ENCODE assay signal across 8 cellular contexts in the genomic region with DNA sequence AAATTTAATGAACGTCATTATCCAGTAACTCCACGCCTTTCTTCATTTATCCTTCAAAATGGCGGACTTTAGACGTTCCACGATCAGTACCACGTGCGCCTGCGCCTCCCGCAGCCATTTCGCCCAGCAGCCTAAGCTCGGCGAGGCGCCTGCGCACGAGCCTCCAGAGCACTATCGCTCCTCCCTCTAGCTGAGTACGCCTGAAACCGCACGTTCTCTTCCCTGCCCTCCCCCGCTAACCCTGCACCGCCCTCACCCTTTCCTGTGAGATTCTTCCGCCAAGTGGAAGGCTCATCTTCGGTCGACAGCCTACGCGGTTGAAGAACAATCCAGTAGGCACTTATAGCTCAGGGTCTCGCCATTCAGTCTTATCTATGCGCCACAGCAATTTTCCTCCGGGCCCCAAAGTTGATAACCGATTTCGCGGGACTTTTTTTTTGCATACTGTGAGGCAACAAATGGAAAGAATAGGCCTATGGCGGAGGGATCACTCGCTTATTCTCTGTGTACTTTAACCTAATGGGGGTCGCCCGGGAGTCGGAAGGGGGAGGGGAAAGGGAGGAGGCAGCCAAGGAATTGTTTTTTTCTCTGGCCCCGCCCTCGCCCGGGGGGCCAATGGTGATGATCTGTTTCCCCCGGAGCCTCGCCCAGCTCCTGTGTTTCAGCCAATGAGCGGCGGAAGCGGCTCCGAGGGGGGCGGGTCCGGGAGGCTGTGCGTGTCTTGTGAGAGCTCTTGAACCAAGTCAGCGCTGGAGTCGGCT. TPM values are rescaled to one million over a fixed set of nuclear protein-coding genes. Genes with fewer than 3 reads are reported as not detected.
DNase-seq lines count a peak whose midpoint lies in the region; ATAC-seq and TF ChIP-seq lines count a peak whose summit lies in the region.

Gene KDM3A, plus strand, starts transcription at position 741 of the 761 bp plus-strand sequence. CDS start 677 bp downstream, outside the sequence.

- peak within 1 kb of the TSS; percentile 99 for H3K27ac Mint-ChIP-seq in activated CD4-positive, alpha-beta T cell treated with anti-CD3 and anti-CD28 coated beads for 36 hours
- H3K27ac Mint-ChIP-seq in chondrocyte (ENCODE audit: unreplicated experiment), result peak within 1 kb of the TSS; percentile 100

- CTCF ChIA-PET in activated CD4-positive, alpha-beta T cell treated with anti-CD3 and anti-CD28 coated beads for 36 hours (lab: Charles Lee), result interaction anchor here (1.5 to 1.9 kb wide), 3 partner anchors 10 to 220 kb away, joined by 3 to 7 read pairs (median 5); no protein-coding TSS in a partner anchor

- H3K9me3 Mint-ChIP-seq in activated CD4-positive, alpha-beta T cell treated with anti-CD3 and anti-CD28 coated beads for 36 hours (ENCODE audit: low read depth), result peaks cover 18% of the 10 kb centered on the region
- peaks cover 21% of the 10 kb centered on the region for H3K9me3 Mint-ChIP-seq in chondrocyte (ENCODE audit: low read depth)

- peak within 1 kb of the TSS; percentile 90 for H3K4me3 Mint-ChIP-seq in activated CD4-positive, alpha-beta T cell treated with anti-CD3 and anti-CD28 coated beads for 36 hours
- H3K4me3 Mint-ChIP-seq in chondrocyte (ENCODE audit: unreplicated experiment), result peak within 1 kb of the TSS; percentile 91

- intact Hi-C loops in activated CD4-positive, alpha-beta T cell treated with anti-CD3 and anti-CD28 coated beads for 36 hours (cut with DNase I, micrococcal nuclease), result loop anchor here (1.0 to 10.0 kb wide), 11 partner anchors 122 to 1114 kb away; partner anchors contain the start of genes IMMT (in 2 of the 2), PTCD3 (in 2 of the 2), RNF103 (in 2 of the 2) and C2orf68 (in 1 of the 2)

- POLR2A ChIA-PET in activated CD4-positive, alpha-beta T cell treated with anti-CD3 and anti-CD28 coated beads for 36 hours (lab: Charles Lee), result interaction anchor here (0.6 to 1.9 kb wide), 11 partner anchors 8 to 1114 kb away, joined by 3 to 16 read pairs (median 4); partner anchors contain the start of gene RNF103

- H3K4me1 Mint-ChIP-seq in activated CD4-positive, alpha-beta T cell treated with anti-CD3 and anti-CD28 coated beads for 36 hours, result peaks cover 37% of the 10 kb centered on the region
- H3K4me1 Mint-ChIP-seq in chondrocyte (ENCODE audit: low read depth), result peaks cover 41% of the 10 kb centered on the region

- ATAC-seq in GM19324 (IDR thresholded peaks at IDR 0.05; ENCODE audit: low FRiP score, unreplicated experiment) (peak; percentile 87), HG03460 (IDR thresholded peaks at IDR 0.05; ENCODE audit: unreplicated experiment) (peak; percentile 78)
- ATAC-seq in activated CD4-positive, alpha-beta T cell treated with anti-CD3 and anti-CD28 coated beads for 36 hours, result peak; percentile 88

- H3K36me3 Mint-ChIP-seq in activated CD4-positive, alpha-beta T cell treated with anti-CD3 and anti-CD28 coated beads for 36 hours (ENCODE audit: low read depth), result peaks cover 47% of the 10 kb centered on the region
- H3K36me3 Mint-ChIP-seq in chondrocyte (ENCODE audit: low read depth), result peaks cover 24% of the 10 kb centered on the region

- TF ChIP-seq CTCF in chondrocyte (IDR thresholded peaks at IDR 0.05), result no peak

- no peaks in the 10 kb centered on the region for H3K27me3 Mint-ChIP-seq in activated CD4-positive, alpha-beta T cell treated with anti-CD3 and anti-CD28 coated beads for 36 hours
- no peaks in the 10 kb centered on the region for H3K27me3 Mint-ChIP-seq in chondrocyte (ENCODE audit: low read depth)

- DNase-seq in AML-193 (lab: John Stamatoyannopoulos, UW) (peak; percentile 90 to 96), NCI-H524 treated with DMSO at 0.1 percent for 48 hours (lab: John Stamatoyannopoulos, UW) (peak; percentile 93), chondrocyte (ENCODE audit: low spot score) (peak; percentile 100), islet precursor cell (peak; percentile 100)
- DNase-seq in activated CD4-positive, alpha-beta T cell treated with anti-CD3 and anti-CD28 coated beads for 36 hours, result peak; percentile 100
- DNase-seq in stimulated activated CD4-positive, alpha-beta T cell treated with anti-CD3 and anti-CD28 coated beads, Interleukin-12 subunit alpha, Interleukin-12 subunit beta, amount 100 ng/mL, for 4 hours, result peak; percentile 99

RNA-seq across cellular contexts. Expression of gene KDM3A, which starts in this region (rescaled TPM):
- 10 to 100 TPM; 68.9 to 82.9 TPM for total RNA-seq in activated CD4-positive, alpha-beta T cell treated with anti-CD3 and anti-CD28 coated beads for 36 hours
- 31.3 to 49.3 TPM (median 47.7 TPM) in 3 replicates for total RNA-seq in chondrocyte

Comparison
In these comparisons a context has a peak if more than half of its experiments do, and no peak if none do; other contexts are left out.
1. Peak in every context shown above with its lines: DNase-seq and ATAC-seq.